ENCODE assay signal across 15 cellular contexts in the genomic region with DNA sequence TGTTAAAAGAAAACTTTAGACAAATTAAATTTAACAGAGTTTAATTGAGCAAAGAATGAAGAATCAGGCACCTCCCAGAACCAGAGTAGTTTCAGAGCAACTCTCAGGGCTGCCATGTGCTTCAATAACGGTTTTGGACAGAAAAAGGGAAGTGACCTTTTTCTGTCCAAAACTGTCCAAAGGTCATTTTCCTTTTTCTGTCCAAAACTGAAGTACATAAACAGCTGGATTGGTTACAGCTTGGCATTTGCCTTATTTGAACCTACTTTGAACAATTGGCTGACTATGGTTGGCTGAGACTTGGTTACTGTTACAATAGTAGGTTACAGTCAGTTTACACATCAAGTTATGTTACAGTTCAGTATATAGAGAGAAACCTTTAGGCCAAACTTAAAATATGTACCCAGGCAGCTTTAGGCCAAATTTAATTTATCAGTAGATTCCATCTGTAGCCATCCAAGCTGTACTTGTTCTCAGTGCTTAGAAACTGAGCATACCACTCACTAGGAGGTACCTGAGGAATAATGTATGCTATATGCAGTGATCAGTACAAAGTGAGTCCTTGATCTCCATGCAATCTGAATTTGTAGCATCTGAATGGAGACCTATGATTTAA. TPM values are rescaled to one million over a fixed set of nuclear protein-coding genes. Genes with fewer than 3 reads are reported as not detected.
DNase-seq lines count a peak whose midpoint lies in the region; ATAC-seq and TF ChIP-seq lines count a peak whose summit lies in the region.
"Had no signal": no experiment of that assay in that cellular context is flagged by ENCODE, and none has a peak within 500 bp of the region (broad histone marks: within the 10 kb centered on the region; RNA-seq: fewer than 3 reads in every experiment).

No MANE protein-coding gene starts in this region.

- intact Hi-C loops in esophagus squamous epithelium (cut with DNase I) = no loop called here

- H3K9me3 ChIP-seq in esophagus squamous epithelium = no peaks in the 10 kb centered on the region
- H3K9me3 ChIP-seq: stomach had no signal

- peak; percentile 14 for DNase-seq in GF-D8 (lab: John Stamatoyannopoulos, UW)
- DNase-seq in NB4 (ENCODE audit: low read depth) = peak; percentile 8
- no peak for DNase-seq in NCI-H524 (lab: John Stamatoyannopoulos, UW)
- no peak for DNase-seq in activated CD4-positive, alpha-beta T cell treated with anti-CD3 and anti-CD28 coated beads for 48 hours
- DNase-seq in esophagus squamous epithelium (lab: John Stamatoyannopoulos, UW) = no peak
- DNase-seq: activated CD4-positive, CD25-positive, alpha-beta regulatory T cell treated with anti-CD3 and anti-CD28 coated beads, Interleukin-2, amount 50 U/mL, for 72 hours; activated naive CD8-positive, alpha-beta T cell treated with anti-CD3 and anti-CD28 coated beads, Interleukin-2, amount 10 ng/mL, durations not matched to agents 7 days and 5 days; foreskin melanocyte; IMR-90; NCI-H1436 treated with DMSO at 0.1 percent for 48 hours; nucleus accumbens; stomach had no signal

- no peak overlapping the region for H3K4me3 ChIP-seq in NB4 (ENCODE audit: low read depth, low read length)
- H3K4me3 ChIP-seq in esophagus squamous epithelium = no peak overlapping the region
- H3K4me3 ChIP-seq: stomach had no signal

- no peaks in the 10 kb centered on the region for H3K27me3 ChIP-seq in esophagus squamous epithelium
- H3K27me3 ChIP-seq: stomach had no signal

- no peak for TF ChIP-seq POLR2A in NB4 (IDR thresholded peaks at IDR 0.05; ENCODE audit: extremely low read depth, insufficient read length)
- no peak for TF ChIP-seq POLR2A in esophagus squamous epithelium (IDR thresholded peaks at IDR 0.05)

- 55 to 68% methylated on average over 1 of the region's 1 CpG for WGBS in esophagus squamous epithelium, 2 donors

- H3K36me3 ChIP-seq in esophagus squamous epithelium = peaks cover 0 to 8% (median 0%) of the 10 kb centered on the region in 3 donors

- ATAC-seq in GM19035 (IDR thresholded peaks at IDR 0.05; ENCODE audit: unreplicated experiment) = peak; percentile 64
- ATAC-seq in HG02759 (IDR thresholded peaks at IDR 0.05; ENCODE audit: unreplicated experiment) = peak; percentile 79
- ATAC-seq in GM21528 (IDR thresholded peaks at IDR 0.05; ENCODE audit: low FRiP score, unreplicated experiment) = no peak

- no peak overlapping the region for H3K27ac ChIP-seq in esophagus squamous epithelium
- H3K27ac ChIP-seq: stomach had no signal

- no peak for TF ChIP-seq CTCF in NB4 (IDR thresholded peaks at IDR 0.05; ENCODE audit: low read depth, low read length)
- no peak for TF ChIP-seq CTCF in esophagus squamous epithelium (IDR thresholded peaks at IDR 0.05)

- peaks cover 0 to 4% (median 0%) of the 10 kb centered on the region in 3 donors for H3K4me1 ChIP-seq in esophagus squamous epithelium

RNA-seq across cellular contexts. Expression of a gene that starts 44.0 kb away (rescaled TPM):
- 10 to 100 TPM in 3 of 4 donors, 1 to 10 TPM in 1; 9.1 to 12.8 (median 10.4) TPM for total RNA-seq in esophagus squamous epithelium

RNA-seq across cellular contexts. Expression of a gene that starts 44.4 kb away (rescaled TPM):
- total RNA-seq in esophagus squamous epithelium = 10 to 100 TPM; 21.2 to 24.7 (median 22.2) TPM

Comparison
In these comparisons a context has a peak if more than half of its experiments do, and no peak if none do; other contexts are left out.
1. DNase-seq: peak in GF-D8 (single experiment) and NB4 (single experiment); none in NCI-H524 (0 of 2), activated CD4-positive, alpha-beta T cell treated with anti-CD3 and anti-CD28 coated beads for 48 hours (single experiment) and esophagus squamous epithelium (single experiment).